8 cellular contexts compared by ENCODE assay signal in the genomic region with DNA sequence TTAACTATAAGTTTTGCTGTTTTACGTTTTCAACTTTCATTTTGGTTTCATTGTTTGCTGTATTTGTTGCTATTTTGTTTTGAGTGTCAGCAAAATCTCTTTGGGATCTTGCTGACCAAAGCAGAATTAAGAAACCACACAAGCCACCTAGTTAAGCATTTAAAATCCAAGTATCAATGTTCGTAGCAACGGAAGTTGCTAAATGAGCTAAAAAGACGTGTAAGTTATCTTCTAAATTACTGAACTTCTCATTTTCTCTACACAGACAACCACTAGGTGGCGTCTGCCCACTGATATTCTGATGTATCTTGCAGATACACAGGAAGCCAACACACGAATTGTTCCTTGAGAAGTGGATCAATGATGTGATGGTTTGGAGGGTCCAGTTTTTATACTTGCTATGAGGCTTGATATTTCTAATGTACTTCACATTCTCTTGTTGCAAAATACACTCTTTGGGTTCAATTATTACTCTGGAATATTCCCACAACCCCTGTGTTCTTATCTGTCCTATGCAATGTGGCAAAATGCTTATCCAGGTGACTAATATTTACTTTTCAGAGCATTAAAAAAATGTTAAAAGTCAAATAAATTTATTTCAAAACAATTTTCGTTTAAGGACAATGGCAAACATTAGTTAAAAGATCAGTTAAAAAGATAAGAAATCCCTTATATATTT.
DNase-seq lines count a peak whose midpoint lies in the region; ATAC-seq and TF ChIP-seq lines count a peak whose summit lies in the region.

No MANE protein-coding gene starts in this region.

- H3K79me2 ChIP-seq in DOHH2 (ENCODE audit: control insufficient read depth, low read length), result no peaks in the 10 kb centered on the region
- H3K79me2 ChIP-seq in hepatocyte, result no peaks in the 10 kb centered on the region

- TF ChIP-seq CTCF in DOHH2 (IDR thresholded peaks at IDR 0.05; ENCODE audit: low read depth, low read length, poor library complexity, severe bottlenecking) (peak; percentile 85), hepatocyte (IDR thresholded peaks at IDR 0.05; ENCODE audit: poor library complexity) (peak; percentile 97)

- 18% methylated on average over 7 of the region's 7 CpGs for WGBS in hepatocyte (ENCODE audit: low lambda C conversion rate, missing lambda C conversion rate)

- POLR2A ChIA-PET in activated naive CD8-positive, alpha-beta T cell treated with anti-CD3 and anti-CD28 coated beads, Interleukin-2, amount 10 ng/mL, durations not matched to agents 7 days and 5 days (lab: Charles Lee), result no interaction called here

- H3K4me3 Mint-ChIP-seq in activated naive CD8-positive, alpha-beta T cell treated with anti-CD3 and anti-CD28 coated beads, Interleukin-2, amount 10 ng/mL, durations not matched to agents 7 days and 5 days, result peak overlapping the region; percentile 9

- no peaks in the 10 kb centered on the region for H3K9me3 Mint-ChIP-seq in activated naive CD8-positive, alpha-beta T cell treated with anti-CD3 and anti-CD28 coated beads, Interleukin-2, amount 10 ng/mL, durations not matched to agents 7 days and 5 days

- H3K4me2 ChIP-seq in DOHH2 (ENCODE audit: low read length) (peak overlapping the region; percentile 31; the same call in 1 of the 2 replicates), hepatocyte (peak overlapping the region; percentile 61), skeletal muscle satellite cell (ENCODE audit: low read length) (peak overlapping the region; percentile 76)

- no peak overlapping the region for H3K4me3 ChIP-seq in DOHH2 (ENCODE audit: low read length)
- peak overlapping the region; percentile 4 for H3K4me3 ChIP-seq in hepatocyte
- H3K4me3 ChIP-seq in skeletal muscle satellite cell (ENCODE audit: low read length), result peak overlapping the region; percentile 56

- H3K27ac Mint-ChIP-seq in activated naive CD8-positive, alpha-beta T cell treated with anti-CD3 and anti-CD28 coated beads, Interleukin-2, amount 10 ng/mL, durations not matched to agents 7 days and 5 days, result no peak overlapping the region

- ATAC-seq in GM19328 (IDR thresholded peaks at IDR 0.05; ENCODE audit: unreplicated experiment) (peak; percentile 76), HG03354 (IDR thresholded peaks at IDR 0.05; ENCODE audit: poor library complexity, severe bottlenecking, unreplicated experiment) (peak; percentile 94)
- ATAC-seq in activated naive CD8-positive, alpha-beta T cell treated with anti-CD3 and anti-CD28 coated beads, Interleukin-2, amount 10 ng/mL, durations not matched to agents 7 days and 5 days (ENCODE audit: low read depth), result peak; percentile 54

- no peaks in the 10 kb centered on the region for H4K20me1 ChIP-seq in DOHH2 (ENCODE audit: control insufficient read depth, insufficient read depth, low read depth, low read length)
- H4K20me1 ChIP-seq in hepatocyte (ENCODE audit: insufficient read depth, poor library complexity, severe bottlenecking), result no peaks in the 10 kb centered on the region

- H3K27me3 ChIP-seq in DOHH2 (ENCODE audit: control insufficient read depth, low read length), result no peaks in the 10 kb centered on the region
- no peaks in the 10 kb centered on the region for H3K27me3 ChIP-seq in hepatocyte
- H3K27me3 ChIP-seq in skeletal muscle satellite cell (ENCODE audit: control insufficient read depth, insufficient read depth, low read length), result no peaks in the 10 kb centered on the region

- H3K9ac ChIP-seq in skeletal muscle satellite cell (ENCODE audit: low read depth, low read length), result peak overlapping the region; percentile 46

- no peaks in the 10 kb centered on the region for H3K9me2 ChIP-seq in DOHH2 (replicated peaks; ENCODE audit: control insufficient read depth, low read length)
- no peaks in the 10 kb centered on the region for H3K9me2 ChIP-seq in hepatocyte (replicated peaks; ENCODE audit: insufficient read depth)

- H3K9me3 ChIP-seq in DOHH2 (ENCODE audit: control insufficient read depth, insufficient read depth, low read length) (no peaks in the 10 kb centered on the region), hepatocyte (ENCODE audit: low read depth) (no peaks in the 10 kb centered on the region), skeletal muscle satellite cell (replicated peaks; ENCODE audit: low read length) (no peaks in the 10 kb centered on the region)

- H3K36me3 ChIP-seq in DOHH2 (ENCODE audit: control insufficient read depth, low read length) (no peaks in the 10 kb centered on the region), hepatocyte (replicated peaks; ENCODE audit: insufficient read depth, low read depth) (no peaks in the 10 kb centered on the region), skeletal muscle satellite cell (ENCODE audit: insufficient read depth, low read length) (no peaks in the 10 kb centered on the region)

- DNase-seq in NCI-H69 (lab: John Stamatoyannopoulos, UW) (peak; percentile 56), hepatocyte (ENCODE audit: low spot score) (peak; percentile 81)
- DNase-seq in activated naive CD8-positive, alpha-beta T cell treated with anti-CD3 and anti-CD28 coated beads, Interleukin-2, amount 10 ng/mL, durations not matched to agents 7 days and 5 days, result no peak
- no peak for DNase-seq in effector CD8-positive, alpha-beta T cell (lab: John Stamatoyannopoulos, UW)

- peaks cover 3% of the 10 kb centered on the region for H3K4me1 Mint-ChIP-seq in activated naive CD8-positive, alpha-beta T cell treated with anti-CD3 and anti-CD28 coated beads, Interleukin-2, amount 10 ng/mL, durations not matched to agents 7 days and 5 days

- H3K27me3 Mint-ChIP-seq in activated naive CD8-positive, alpha-beta T cell treated with anti-CD3 and anti-CD28 coated beads, Interleukin-2, amount 10 ng/mL, durations not matched to agents 7 days and 5 days, result no peaks in the 10 kb centered on the region

- no peaks in the 10 kb centered on the region for H3K36me3 Mint-ChIP-seq in activated naive CD8-positive, alpha-beta T cell treated with anti-CD3 and anti-CD28 coated beads, Interleukin-2, amount 10 ng/mL, durations not matched to agents 7 days and 5 days

- no peaks in the 10 kb centered on the region for H3F3A ChIP-seq in DOHH2 (ENCODE audit: control insufficient read depth, insufficient read depth)

- H2AFZ ChIP-seq in hepatocyte, result peak overlapping the region; percentile 66

- no peaks in the 10 kb centered on the region for H3K4me1 ChIP-seq in DOHH2 (ENCODE audit: control insufficient read depth, low read length)
- no peaks in the 10 kb centered on the region for H3K4me1 ChIP-seq in hepatocyte (ENCODE audit: insufficient read depth)
- no peaks in the 10 kb centered on the region for H3K4me1 ChIP-seq in skeletal muscle satellite cell (ENCODE audit: control insufficient read depth, insufficient read depth, low read length)

- H3K27ac ChIP-seq in DOHH2 (ENCODE audit: low read depth, low read length) (no peak overlapping the region), hepatocyte (no peak overlapping the region)

Comparison
In these comparisons a context has a peak if more than half of its experiments do, and no peak if none do; other contexts are left out.
1. DNase-seq: peak in NCI-H69 (single experiment) and hepatocyte (single experiment); none in activated naive CD8-positive, alpha-beta T cell treated with anti-CD3 and anti-CD28 coated beads, Interleukin-2, amount 10 ng/mL, durations not matched to agents 7 days and 5 days (single experiment) and effector CD8-positive, alpha-beta T cell (single experiment).
2. Peak in every context shown above with its lines, with median percentiles within 50 percentile points of each other: H3K4me2 ChIP-seq and ATAC-seq.